In genomic region chr22:29079218-29079901, GRCh38 we compare ENCODE assay signal across 9 cellular contexts. TPM values are rescaled to one million over a fixed set of nuclear protein-coding genes. Genes with fewer than 3 reads are reported as not detected.
A peak's percentile ranks its signal among the peaks of the same experiment; 100 is the strongest.
DNase-seq lines count a peak whose midpoint lies in the region.
"Had no signal": no experiment of that assay in that cellular context is flagged by ENCODE, and none has a peak within 500 bp of the region (broad histone marks: within the 10 kb centered on the region; RNA-seq: fewer than 3 reads in every experiment).

No MANE protein-coding gene starts in this region.

- no peak overlapping the region for H3K9ac ChIP-seq in mucosa of rectum (ENCODE audit: low read depth in 1 of 2, low read length in 2 of 2)

- peaks cover 12 to 14% of the 10 kb centered on the region in 2 donors for H3K4me1 ChIP-seq in mucosa of rectum (ENCODE audit: control insufficient read depth in 2 of 2, insufficient read depth in 2 of 2, low read length in 2 of 2)

- no peaks in the 10 kb centered on the region for H3K9me3 ChIP-seq in mucosa of rectum (ENCODE audit: control insufficient read depth in 2 of 2, low read length in 2 of 2)
- H3K9me3 ChIP-seq: Peyer's patch had no signal

- no peaks in the 10 kb centered on the region for H3K27me3 ChIP-seq in mucosa of rectum (ENCODE audit: control insufficient read depth in 2 of 2, insufficient read depth in 2 of 2, low read length in 2 of 2)
- H3K27me3 ChIP-seq: Peyer's patch had no signal

- H3K27ac ChIP-seq in mucosa of rectum (ENCODE audit: low read depth in 2 of 2, low read length in 2 of 2), result peak overlapping the region; percentile 59 to 67

- DNase-seq in DMS153 (lab: John Stamatoyannopoulos, UW) (peak; percentile 92), NCI-H1436 treated with DMSO at 0.1 percent for 48 hours (lab: John Stamatoyannopoulos, UW) (peak; percentile 62), SK-N-DZ (ENCODE audit: low spot score) (peak; percentile 78), NOMO-1 (lab: John Stamatoyannopoulos, UW; ENCODE audit: unreplicated experiment in 2 of 2) (no peak), T-helper 9 cell (no peak), hepatic stellate cell (ENCODE audit: low spot score) (no peak), NOMO-1 treated with dmso at 0.1 percent for 144 hours (lab: John Stamatoyannopoulos, UW; ENCODE audit: unreplicated experiment) (no peak)

- H3K36me3 ChIP-seq in mucosa of rectum (ENCODE audit: control insufficient read depth in 2 of 2, insufficient read depth in 2 of 2, low read length in 2 of 2), result no peaks in the 10 kb centered on the region
- H3K36me3 ChIP-seq: Peyer's patch had no signal

- H3K4me3 ChIP-seq in mucosa of rectum (ENCODE audit: low read length in 2 of 2), result peak overlapping the region in 1 of 2 donors; percentile 20
- H3K4me3 ChIP-seq: Peyer's patch had no signal

RNA-seq across cellular contexts. Expression of gene KREMEN1, which starts 6.5 kb away (rescaled TPM):
- polyA plus RNA-seq in SK-N-DZ (2014; cell fraction: cytosol; rRNA removed), result 18.3 and 20.8 TPM in 2 replicates
- 5.4 and 7.3 TPM in 2 replicates for polyA plus RNA-seq in SK-N-DZ (2014; cell fraction: nucleus; rRNA removed)

RNA-seq across cellular contexts. Expression of gene C22orf31, which starts 17.7 kb away (rescaled TPM):
- polyA plus RNA-seq in SK-N-DZ (2014; cell fraction: cytosol; rRNA removed), result not detected in 2 replicates
- not detected in 2 replicates for polyA plus RNA-seq in SK-N-DZ (2014; cell fraction: nucleus; rRNA removed)

Comparison
In these comparisons a context has a peak if more than half of its experiments do, and no peak if none do; other contexts are left out.
1. DNase-seq: peak in DMS153 (single experiment), NCI-H1436 treated with DMSO at 0.1 percent for 48 hours (single experiment) and SK-N-DZ (single experiment); none in NOMO-1 (0 of 2), T-helper 9 cell (single experiment), hepatic stellate cell (single experiment) and NOMO-1 treated with dmso at 0.1 percent for 144 hours (single experiment).